ENCODE assay signal across 29 cellular contexts in the genomic region with DNA sequence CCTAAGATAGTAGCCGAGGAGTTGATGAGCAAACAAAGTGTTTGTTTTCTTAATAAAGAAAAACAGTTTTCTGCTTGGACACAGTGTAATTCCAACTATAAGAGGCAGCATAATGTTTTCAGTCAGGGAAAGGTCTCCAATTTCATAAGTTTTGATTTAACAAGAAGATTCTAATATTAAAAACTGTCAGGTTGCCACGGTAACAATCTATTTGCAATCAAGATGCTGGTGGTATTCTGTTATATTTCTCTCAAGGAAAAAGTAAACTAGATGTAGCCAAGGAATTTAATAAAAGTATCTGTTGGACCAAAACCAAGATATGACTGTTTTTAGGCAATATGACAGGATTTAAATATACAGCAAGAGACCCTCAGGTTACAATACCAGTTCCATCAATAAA.
"Had no signal": no experiment of that assay in that cellular context is flagged by ENCODE, and none has a peak within 500 bp of the region (broad histone marks: within the 10 kb centered on the region; RNA-seq: fewer than 3 reads in every experiment).

No MANE protein-coding gene starts in this region.

- ATAC-seq: heart right ventricle; left cardiac atrium; mucosa of descending colon; natural killer cell treated with Interleukin-12 subunit alpha and Interleukin-12 subunit beta and Interleukin-15 and Interleukin-18, amount 100 ng/mL, for 72 hours had no signal

- H3K4me2 ChIP-seq: neural progenitor cell had no signal

- H3K36me3 Mint-ChIP-seq: mesothelial cell of epicardium; natural killer cell treated with Interleukin-12 subunit alpha and Interleukin-12 subunit beta and Interleukin-15 and Interleukin-18, amount 100 ng/mL, for 72 hours; neural progenitor cell; type B pancreatic cell had no signal

- H3K4me3 Mint-ChIP-seq: mesothelial cell of epicardium; naive B cell; natural killer cell treated with Interleukin-12 subunit alpha and Interleukin-12 subunit beta and Interleukin-15 and Interleukin-18, amount 100 ng/mL, for 72 hours; neural progenitor cell; type B pancreatic cell had no signal

- H3K27me3 Mint-ChIP-seq: naive B cell; natural killer cell treated with Interleukin-12 subunit alpha and Interleukin-12 subunit beta and Interleukin-15 and Interleukin-18, amount 100 ng/mL, for 72 hours; progenitor cell of endocrine pancreas; type B pancreatic cell had no signal

- H3K27ac ChIP-seq: dorsolateral prefrontal cortex, heart right ventricle, left lung, neural progenitor cell, parathyroid adenoma, right lobe of liver, stomach, thyroid gland had no signal

- H3K36me3 ChIP-seq: heart right ventricle, left lung, neural progenitor cell, right lobe of liver, stomach, thyroid gland had no signal

- H2AFZ ChIP-seq: neural progenitor cell, parathyroid adenoma had no signal

- H3K9ac ChIP-seq: neural progenitor cell, parathyroid adenoma had no signal

- FAIRE-seq: islet of Langerhans, small intestine had no signal

- H3K27ac Mint-ChIP-seq: natural killer cell treated with Interleukin-12 subunit alpha and Interleukin-12 subunit beta and Interleukin-15 and Interleukin-18, amount 100 ng/mL, for 72 hours; neural progenitor cell; progenitor cell of endocrine pancreas; type B pancreatic cell had no signal

- DNase-seq: cortex of kidney; dorsolateral prefrontal cortex; effector CD4-positive, alpha-beta T cell; erythroblast; foreskin fibroblast; glutamatergic neuron; heart right ventricle; hippocampal formation; left cardiac atrium; mesenchymal stem cell; naive B cell; right lobe of liver; small intestine; stimulated activated CD4-positive, alpha-beta T cell treated with anti-CD3 and anti-CD28 coated beads, Interleukin-12 subunit alpha, Interleukin-12 subunit beta, amount 100 ng/mL, for 4 hours; stimulated activated CD4-positive, alpha-beta T cell treated with anti-CD3 and anti-CD28 coated beads, Interleukin-1b, Interleukin-23, amount 100 ng/mL, for 48 hours; stimulated activated CD4-positive, alpha-beta T cell treated with anti-CD3 and anti-CD28 coated beads, Interleukin-4, amount 100 ng/mL, for 1 hour; stimulated activated CD8-positive, alpha-beta memory T cell treated with anti-CD3 and anti-CD28 coated beads, Interleukin-4, amount 100 ng/mL, for 48 hours; stimulated activated naive CD4-positive, alpha-beta T cell treated with Interleukin-2 at 50 U/mL for 16 hours; stomach; thyroid gland had no signal

- H3K9me3 ChIP-seq: heart right ventricle, left lung, mucosa of descending colon, right lobe of liver, stomach, thyroid gland had no signal

- H3K27me3 ChIP-seq: dorsolateral prefrontal cortex, heart right ventricle, left lung, neural progenitor cell, right lobe of liver, stomach, thyroid gland had no signal

- H3K4me1 ChIP-seq: left lung, neural progenitor cell, parathyroid adenoma, stomach, thyroid gland had no signal

- H3K9me3 Mint-ChIP-seq: naive B cell; natural killer cell treated with Interleukin-12 subunit alpha and Interleukin-12 subunit beta and Interleukin-15 and Interleukin-18, amount 100 ng/mL, for 72 hours; neural progenitor cell; type B pancreatic cell had no signal

- H3K4me3 ChIP-seq: dorsolateral prefrontal cortex, heart right ventricle, left lung, mucosa of descending colon, neural progenitor cell, right lobe of liver, stomach, thyroid gland had no signal

- H3K79me2 ChIP-seq: parathyroid adenoma had no signal
